Comparison of ENCODE assay signal across 11 cellular contexts in genomic region chr1:221723018-221723917, GRCh38. TPM values are rescaled to one million over a fixed set of nuclear protein-coding genes. Genes with fewer than 3 reads are reported as not detected.
DNase-seq lines count a peak whose midpoint lies in the region; FAIRE-seq and TF ChIP-seq lines count a peak whose summit lies in the region.
"Had no signal": no experiment of that assay in that cellular context is flagged by ENCODE, and none has a peak within 500 bp of the region (broad histone marks: within the 10 kb centered on the region; RNA-seq: fewer than 3 reads in every experiment).

No MANE protein-coding gene starts in this region.

- H3K36me3 ChIP-seq in HUES48 (ENCODE audit: control insufficient read depth, insufficient read depth, low read length) (no peaks in the 10 kb centered on the region), HAP-1 (replicated peaks) (no peaks in the 10 kb centered on the region)
- H3K36me3 ChIP-seq: WERI-Rb-1 had no signal

- TF ChIP-seq POLR2A in GM12892 (IDR thresholded peaks at IDR 0.05; ENCODE audit: low read depth, low read length) = no peak

- H3K4me3 ChIP-seq in HUES48 (ENCODE audit: low read depth, low read length) (no peak overlapping the region), HAP-1 (no peak overlapping the region)

- peak; percentile 56 for FAIRE-seq in GM12892 (lab: Jason Lieb, UNC)

- peaks cover 10% of the 10 kb centered on the region for H3K4me1 ChIP-seq in HUES48 (ENCODE audit: control insufficient read depth, insufficient read depth, low read length)
- H3K4me1 ChIP-seq in HAP-1 = peaks cover 11% of the 10 kb centered on the region

- H3K9ac ChIP-seq in HUES48 (ENCODE audit: low read depth, low read length) = no peak overlapping the region

- H3K9me3 ChIP-seq in HUES48 (ENCODE audit: control insufficient read depth, insufficient read depth, low read length) = peaks cover 16% of the 10 kb centered on the region
- H3K9me3 ChIP-seq in HAP-1 = no peaks in the 10 kb centered on the region; the same call in 1 of the 2 replicates

- H3K27ac ChIP-seq in HUES48 (ENCODE audit: low read depth, low read length) (peak overlapping the region; percentile 73), epithelial cell of prostate (peak overlapping the region; percentile 2)
- H3K27ac ChIP-seq: RWPE1, WERI-Rb-1 had no signal

- in situ Hi-C loops in HAP-1 (cut with MboI; ENCODE audit: low sequenced_read_pairs) = no loop called here

- H3K27me3 ChIP-seq in HUES48 (ENCODE audit: control insufficient read depth, insufficient read depth, low read length) = peaks cover 3% of the 10 kb centered on the region; the same call in 1 of the 2 replicates
- no peaks in the 10 kb centered on the region for H3K27me3 ChIP-seq in HAP-1 (ENCODE audit: low read depth)

- DNase-seq in GM12892 (ENCODE audit: insufficient read length) (no peak), epithelial cell of prostate (ENCODE audit: low read depth, low spot score) (no peak), renal cortical epithelial cell (ENCODE audit: low read depth) (peak; percentile 46), HAP-1 (ENCODE audit: low spot score in 2 of 2) (no peak), SKM-1 treated with dmso at 0.1 percent for 144 hours (lab: John Stamatoyannopoulos, UW; ENCODE audit: unreplicated experiment) (no peak), NCI-H1694 (lab: John Stamatoyannopoulos, UW) (no peak)
- DNase-seq in stimulated activated CD4-positive, alpha-beta T cell treated with anti-CD3 and anti-CD28 coated beads, Interleukin-2, amount 100 ng/mL, for 48 hours = no peak
- DNase-seq: activated gamma-delta T cell, WERI-Rb-1 had no signal

RNA-seq across cellular contexts. Expression of gene DUSP10, which starts 18.6 kb away (rescaled TPM):
- polyA plus RNA-seq in GM12892 (2012; ENCODE audit: missing spikeins) = 14.6 TPM
- total RNA-seq in renal cortical epithelial cell = 14.1 and 108 TPM in 2 replicates
